ENCODE assay signal across 9 cellular contexts in genomic region chr16:685967-686366, GRCh38. TPM values are rescaled to one million over a fixed set of nuclear protein-coding genes. Genes with fewer than 3 reads are reported as not detected.
DNase-seq lines count a peak whose midpoint lies in the region; ATAC-seq and TF ChIP-seq lines count a peak whose summit lies in the region.
"Had no signal": no experiment of that assay in that cellular context is flagged by ENCODE, and none has a peak within 500 bp of the region (broad histone marks: within the 10 kb centered on the region; RNA-seq: fewer than 3 reads in every experiment).

No MANE protein-coding gene starts in this region.

- intact Hi-C loops in gastrocnemius medialis (cut with DNase I; ENCODE audit: low total_unique reads), result loop anchor here (10.0 kb wide), 1 partner anchor 619 kb away; the partner anchor contains the start of gene UBE2I

- peaks cover 0 to 33% of the 10 kb centered on the region in 2 donors for H3K36me3 ChIP-seq in gastrocnemius medialis

- H3K27ac ChIP-seq in gastrocnemius medialis, result no peak overlapping the region
- H3K27ac ChIP-seq: neutrophil had no signal

- TF ChIP-seq POLR2A in gastrocnemius medialis (IDR thresholded peaks at IDR 0.05), result no peak

- TF ChIP-seq CTCF in gastrocnemius medialis (IDR thresholded peaks at IDR 0.05 in 4 of 5, conservative IDR thresholded peaks at IDR 0.05 in 1 of 5), result peak in 3 of 5 experiments; percentile 12 to 36 (median 22)

- ATAC-seq in central memory CD8-positive, alpha-beta T cell (replicated peaks; ENCODE audit: extremely low read depth, poor library complexity, severe bottlenecking), result no peak
- no peak for ATAC-seq in gastrocnemius medialis

- in situ Hi-C loops in gastrocnemius medialis (cut with MboI; ENCODE audit: low sequenced_read_pairs in 4 of 4), result no loop called here

- peaks cover 23% of the 10 kb centered on the region for H3K4me1 Mint-ChIP-seq in central memory CD8-positive, alpha-beta T cell

- H3K4me1 ChIP-seq in gastrocnemius medialis, result peaks cover 37 to 61% of the 10 kb centered on the region in 2 donors

- no peaks in the 10 kb centered on the region for H3K9me3 ChIP-seq in gastrocnemius medialis
- H3K9me3 ChIP-seq: neutrophil had no signal

- peak; percentile 11 for DNase-seq in NCI-H345 (lab: John Stamatoyannopoulos, UW)
- DNase-seq in NCI-H345 treated with DMSO at 0.1 percent for 48 hours (lab: John Stamatoyannopoulos, UW; ENCODE audit: unreplicated experiment), result no peak
- DNase-seq in NCI-H2029 (lab: John Stamatoyannopoulos, UW), result peak; percentile 62
- no peak for DNase-seq in central memory CD8-positive, alpha-beta T cell (ENCODE audit: low spot score in 2 of 2)
- peak in 1 of 2 donors; percentile 39 for DNase-seq in gastrocnemius medialis
- no peak for DNase-seq in foreskin melanocyte
- DNase-seq in epidermal melanocyte (ENCODE audit: insufficient read length, low spot score), result no peak
- no peak for DNase-seq in NCI-H526 treated with DMSO at 0.1 percent for 48 hours (lab: John Stamatoyannopoulos, UW)

- H3K4me3 ChIP-seq in gastrocnemius medialis, result no peak overlapping the region

- no peaks in the 10 kb centered on the region for H3K27me3 Mint-ChIP-seq in central memory CD8-positive, alpha-beta T cell

- H3K4me3 Mint-ChIP-seq in central memory CD8-positive, alpha-beta T cell, result peak overlapping the region; percentile 43

- no peak overlapping the region for H3K27ac Mint-ChIP-seq in central memory CD8-positive, alpha-beta T cell (ENCODE audit: low read depth)

- no peaks in the 10 kb centered on the region for H3K27me3 ChIP-seq in gastrocnemius medialis

- H3K36me3 Mint-ChIP-seq in central memory CD8-positive, alpha-beta T cell (ENCODE audit: insufficient read depth), result peaks cover 25% of the 10 kb centered on the region

- H3K9me3 Mint-ChIP-seq in central memory CD8-positive, alpha-beta T cell, result peaks cover 2% of the 10 kb centered on the region

RNA-seq across cellular contexts. Expression of gene JMJD8, which starts 1.8 kb away (rescaled TPM):
- total RNA-seq in gastrocnemius medialis, result 10 to 100 TPM; 22.8 to 81.8 (median 41.0) TPM

RNA-seq across cellular contexts. Expression of gene WDR24, which starts 4.2 kb away (rescaled TPM):
- total RNA-seq in gastrocnemius medialis, result 10 to 100 TPM; 11.0 to 19.5 (median 16.8) TPM

RNA-seq across cellular contexts. Expression of gene STUB1, which starts 5.8 kb away (rescaled TPM):
- total RNA-seq in gastrocnemius medialis, result 100 to 1,000 TPM; 144 to 229 (median 204) TPM

RNA-seq across cellular contexts. Expression of gene RHBDL1, which starts 10.5 kb away (rescaled TPM):
- under 1 TPM in 1 of 4 donors, not detected in 3; 0.31 TPM for total RNA-seq in gastrocnemius medialis

RNA-seq across cellular contexts. Expression of gene RHOT2, which starts 18.0 kb away (rescaled TPM):
- 10 to 100 TPM; 20.9 to 41.6 (median 27.3) TPM for total RNA-seq in gastrocnemius medialis

Comparison
In these comparisons a context has a peak if more than half of its experiments do, and no peak if none do; other contexts are left out.
1. DNase-seq: peak in NCI-H345 (single experiment) and NCI-H2029 (single experiment); none in NCI-H345 treated with DMSO at 0.1 percent for 48 hours (single experiment), central memory CD8-positive, alpha-beta T cell (0 of 2), foreskin melanocyte (single experiment), epidermal melanocyte (single experiment) and NCI-H526 treated with DMSO at 0.1 percent for 48 hours (single experiment).